29 cellular contexts compared by ENCODE assay signal in genomic region chr14:23131482-23131881, GRCh38. TPM values are rescaled to one million over a fixed set of nuclear protein-coding genes. Genes with fewer than 3 reads are reported as not detected.
DNase-seq lines count a peak whose midpoint lies in the region; ATAC-seq and TF ChIP-seq lines count a peak whose summit lies in the region.
"Had no signal": no experiment of that assay in that cellular context is flagged by ENCODE, and none has a peak within 500 bp of the region (broad histone marks: within the 10 kb centered on the region; RNA-seq: fewer than 3 reads in every experiment).

No MANE protein-coding gene starts in this region.

- H2AK5ac ChIP-seq in neuronal stem cell (ENCODE audit: low read depth, low read length), result no peak overlapping the region

- ATAC-seq in Right ventricle myocardium inferior (no peak), left cardiac atrium (no peak)
- ATAC-seq in stimulated activated naive B cell treated with anti-CD40 and anti-IgM and Interleukin-4, amounts not matched to agents 10 μg/mL and 1 μg/mL and 100 μg/mL, for 72 hours (replicated peaks), result peak; percentile 59 to 60
- ATAC-seq: PC-3 had no signal

- no peak overlapping the region for H2BK5ac ChIP-seq in neuronal stem cell (ENCODE audit: low read length)

- H2BK15ac ChIP-seq in neuronal stem cell (ENCODE audit: low read length), result no peak overlapping the region

- WGBS in neuronal stem cell (ENCODE audit: extremely low coverage in 2 of 2, insufficient read length in 2 of 2, insufficient replicate concordance in 1 of 2), 2 donors, result no CpG with 5 or more reads among the region's 5 CpGs

- no peak overlapping the region for H3K4me2 ChIP-seq in neuronal stem cell (ENCODE audit: insufficient read depth, low read length, poor library complexity, severe bottlenecking)

- no peaks in the 10 kb centered on the region for H3K27me3 ChIP-seq in neuronal stem cell (ENCODE audit: control insufficient read depth in 3 of 3, insufficient read depth in 3 of 3, low read depth in 1 of 3, low read length in 3 of 3)
- H3K27me3 ChIP-seq: SJSA1 had no signal

- H3K4me3 Mint-ChIP-seq in stimulated activated naive B cell treated with anti-CD40 and anti-IgM and Interleukin-4, amounts not matched to agents 10 μg/mL and 1 μg/mL and 100 μg/mL, for 72 hours, result no peak overlapping the region
- H3K4me3 Mint-ChIP-seq: CD4-positive, alpha-beta T cell had no signal

- no peak overlapping the region for H3K27ac Mint-ChIP-seq in stimulated activated naive B cell treated with anti-CD40 and anti-IgM and Interleukin-4, amounts not matched to agents 10 μg/mL and 1 μg/mL and 100 μg/mL, for 72 hours
- H3K27ac Mint-ChIP-seq: CD4-positive, alpha-beta T cell had no signal

- H3K9ac ChIP-seq in neuronal stem cell (ENCODE audit: low read depth, low read length, poor library complexity), result no peak overlapping the region

- no peaks in the 10 kb centered on the region for H3K4me1 ChIP-seq in neuronal stem cell (ENCODE audit: control insufficient read depth in 2 of 2, insufficient read depth in 1 of 2, low read depth in 1 of 2, low read length in 2 of 2)
- H3K4me1 ChIP-seq: SJSA1 had no signal

- intact Hi-C loops in Right ventricle myocardium inferior (cut with DNase I), result no loop called here
- intact Hi-C loops in left cardiac atrium (cut with DNase I), result no loop called here

- no peak overlapping the region for H3K4me3 ChIP-seq in neuronal stem cell (ENCODE audit: low read length in 2 of 2)
- H3K4me3 ChIP-seq: SJSA1 had no signal

- H3K4ac ChIP-seq in neuronal stem cell (ENCODE audit: low read length), result no peak overlapping the region

- H3K79me1 ChIP-seq in neuronal stem cell (ENCODE audit: low read depth, low read length), result no peaks in the 10 kb centered on the region

- CTCF ChIA-PET in RWPE1 (lab: Yijun Ruan, JAX), result interaction anchor here (0.5 to 1.1 kb wide), 3 partner anchors 11 to 55 kb away, joined by 3 to 4 read pairs (median 3); no protein-coding TSS in a partner anchor

- no peak overlapping the region for H2BK12ac ChIP-seq in neuronal stem cell (ENCODE audit: low read length)

- DNase-seq in Right ventricle myocardium inferior (ENCODE audit: missing footprints) (peak; percentile 7), left cardiac atrium (no peak), RWPE1 (ENCODE audit: low spot score) (no peak), neuronal stem cell (ENCODE audit: low spot score) (no peak), NCI-H345 (lab: John Stamatoyannopoulos, UW) (no peak), DMS153 (lab: John Stamatoyannopoulos, UW) (no peak)
- no peak for DNase-seq in stimulated activated naive B cell treated with anti-CD40 and anti-IgM and Interleukin-4, amounts not matched to agents 10 μg/mL and 1 μg/mL and 100 μg/mL, for 72 hours
- DNase-seq in activated naive CD4-positive, alpha-beta T cell treated with anti-CD3 and anti-CD28 coated beads, Interleukin-2, amount 50 U/mL, for 16 hours, result no peak
- DNase-seq: CD4-positive, alpha-beta T cell; DMS53; GOT3; HCEC 1CT; KBM-7; NCI-H1105; NCI-H1436 treated with DMSO at 0.1 percent for 48 hours; NCI-H187 treated with DMSO at 0.1 percent for 48 hours; NCI-H2171 treated with DMSO at 0.1 percent for 48 hours; NCI-H524; NCI-H82; NK-92 treated with Interleukin-12 subunit alpha and Interleukin-12 subunit beta, amount 100 ng/mL, for 24 hours; PC-3 had no signal

- no peak overlapping the region for H4K8ac ChIP-seq in neuronal stem cell (ENCODE audit: low read depth, low read length)

- TF ChIP-seq CTCF in RWPE1 (conservative IDR thresholded peaks at IDR 0.05; ENCODE audit: low read depth), result no peak

- H3K4me1 Mint-ChIP-seq in stimulated activated naive B cell treated with anti-CD40 and anti-IgM and Interleukin-4, amounts not matched to agents 10 μg/mL and 1 μg/mL and 100 μg/mL, for 72 hours, result peaks cover 16 to 22% of the 10 kb centered on the region in 2 donors

- no peak overlapping the region for H3K23ac ChIP-seq in neuronal stem cell (ENCODE audit: low read depth, low read length, poor library complexity)

- no peak overlapping the region for H4K91ac ChIP-seq in neuronal stem cell (ENCODE audit: low read depth, low read length, poor library complexity)

- no peaks in the 10 kb centered on the region for H3K36me3 Mint-ChIP-seq in stimulated activated naive B cell treated with anti-CD40 and anti-IgM and Interleukin-4, amounts not matched to agents 10 μg/mL and 1 μg/mL and 100 μg/mL, for 72 hours

- peak overlapping the region; percentile 12 for H3K14ac ChIP-seq in neuronal stem cell (ENCODE audit: low read length)

- peaks cover 0 to 3% of the 10 kb centered on the region in 2 donors for H3K27me3 Mint-ChIP-seq in stimulated activated naive B cell treated with anti-CD40 and anti-IgM and Interleukin-4, amounts not matched to agents 10 μg/mL and 1 μg/mL and 100 μg/mL, for 72 hours
- H3K27me3 Mint-ChIP-seq: CD4-positive, alpha-beta T cell had no signal

- peaks cover 0 to 15% of the 10 kb centered on the region in 2 donors for H3K36me3 ChIP-seq in neuronal stem cell (replicated peaks in 1 of 2; ENCODE audit: control insufficient read depth in 2 of 2, insufficient read depth in 2 of 2, low read length in 2 of 2)
- H3K36me3 ChIP-seq: SJSA1 had no signal

- no peaks in the 10 kb centered on the region for H3K9me3 Mint-ChIP-seq in stimulated activated naive B cell treated with anti-CD40 and anti-IgM and Interleukin-4, amounts not matched to agents 10 μg/mL and 1 μg/mL and 100 μg/mL, for 72 hours
- H3K9me3 Mint-ChIP-seq: CD4-positive, alpha-beta T cell had no signal

- no peak overlapping the region for H2BK120ac ChIP-seq in neuronal stem cell (ENCODE audit: low read depth, low read length)

- POLR2A ChIA-PET in RWPE1 (lab: Yijun Ruan, JAX; ENCODE audit: low non-redundant PET), result no interaction called here

- H2AFZ ChIP-seq in neuronal stem cell (ENCODE audit: low read length), result no peak overlapping the region

- H3K18ac ChIP-seq in neuronal stem cell (ENCODE audit: low read length), result no peak overlapping the region

- H3K9me3 ChIP-seq in neuronal stem cell (replicated peaks in 1 of 2; ENCODE audit: control insufficient read depth in 2 of 2, insufficient read depth in 1 of 2, low read depth in 1 of 2, low read length in 2 of 2), result peaks cover 0 to 2% of the 10 kb centered on the region in 2 donors
- H3K9me3 ChIP-seq: SJSA1 had no signal

- H3K27ac ChIP-seq in RWPE1 (peak overlapping the region; percentile 79), neuronal stem cell (replicated peaks; ENCODE audit: low read length) (no peak overlapping the region)
- H3K27ac ChIP-seq: SJSA1 had no signal

RNA-seq across cellular contexts. Expression of gene CEBPE, which starts 12.4 kb away (rescaled TPM):
- not detected for total RNA-seq in Right ventricle myocardium inferior
- total RNA-seq in left cardiac atrium, result not detected
- polyA plus RNA-seq in neuronal stem cell (2013, experiment 1 of 2), result not detected
- not detected for polyA plus RNA-seq in neuronal stem cell (2013, experiment 2 of 2)
- total RNA-seq: A172; CD4-positive, alpha-beta T cell; Daoy; G401; MCF 10A; PC-3; Right ventricle myocardium superior; SJSA1 had no signal
- polyA plus RNA-seq: BJ had no signal

RNA-seq across cellular contexts. Expression of gene CIROP, which starts 26.7 kb away (rescaled TPM):
- total RNA-seq in Right ventricle myocardium inferior, result not detected
- not detected for total RNA-seq in left cardiac atrium
- polyA plus RNA-seq in neuronal stem cell (2013, experiment 1 of 2), result not detected
- polyA plus RNA-seq in neuronal stem cell (2013, experiment 2 of 2), result not detected
- total RNA-seq: A172; CD4-positive, alpha-beta T cell; Daoy; G401; LHCN-M2; MCF 10A; PC-3; Right ventricle myocardium superior; SJSA1 had no signal

RNA-seq across cellular contexts. Expression of gene C14orf119, which starts 36.2 kb away (rescaled TPM):
- total RNA-seq in Right ventricle myocardium inferior, result 22.4 TPM
- 10 to 100 TPM; 30.8 to 37.9 TPM for total RNA-seq in left cardiac atrium
- polyA plus RNA-seq in neuronal stem cell (2013, experiment 1 of 2), result 21.0 TPM
- 18.3 TPM for polyA plus RNA-seq in neuronal stem cell (2013, experiment 2 of 2)

RNA-seq across cellular contexts. Expression of gene ACIN1, which starts 36.5 kb away (rescaled TPM):
- total RNA-seq in Right ventricle myocardium inferior (73.9 TPM), left cardiac atrium (10 to 100 TPM; 71.4 to 77.5 TPM)
- 147 TPM for polyA plus RNA-seq in neuronal stem cell (2013, experiment 1 of 2)
- 150 TPM for polyA plus RNA-seq in neuronal stem cell (2013, experiment 2 of 2)

RNA-seq across cellular contexts. Expression of gene SLC7A8, which starts 52.0 kb away (rescaled TPM):
- 11.5 TPM for total RNA-seq in Right ventricle myocardium inferior
- total RNA-seq in left cardiac atrium, result 10 to 100 TPM in 1 of 2 donors, 1 to 10 TPM in 1; 8.7 to 16.2 TPM
- 43.4 TPM for polyA plus RNA-seq in neuronal stem cell (2013, experiment 1 of 2)
- 43.3 TPM for polyA plus RNA-seq in neuronal stem cell (2013, experiment 2 of 2)

Comparison
In these comparisons a context has a peak if more than half of its experiments do, and no peak if none do; other contexts are left out.
1. ATAC-seq: peak in stimulated activated naive B cell treated with anti-CD40 and anti-IgM and Interleukin-4, amounts not matched to agents 10 μg/mL and 1 μg/mL and 100 μg/mL, for 72 hours (2 of 2); none in Right ventricle myocardium inferior (single experiment) and left cardiac atrium (0 of 2).